ENCODE assay signal across 10 cellular contexts in genomic region chr10:7045891-7046599, GRCh38.
DNase-seq lines count a peak whose midpoint lies in the region; ATAC-seq and FAIRE-seq lines count a peak whose summit lies in the region.
"Had no signal": no experiment of that assay in that cellular context is flagged by ENCODE, and none has a peak within 500 bp of the region (broad histone marks: within the 10 kb centered on the region; RNA-seq: fewer than 3 reads in every experiment).

No MANE protein-coding gene starts in this region.

- H3K27ac Mint-ChIP-seq in activated T-cell treated with anti-CD3 and anti-CD28 coated beads, Interleukin-2, amount 50 U/mL, for 72 hours, result no peak overlapping the region
- no peak overlapping the region for H3K27ac Mint-ChIP-seq in stimulated activated naive CD8-positive, alpha-beta T cell treated with anti-CD3 and anti-CD28 coated beads, Interleukin-15, amount 100 ng/mL, for 72 hours
- H3K27ac Mint-ChIP-seq in activated CD4-positive, alpha-beta T cell treated with anti-CD3 and anti-CD28 coated beads for 36 hours, result no peak overlapping the region

- no peak for FAIRE-seq in RCC 7860 (lab: Jason Lieb, UNC)

- H3K4me3 Mint-ChIP-seq in activated T-cell treated with anti-CD3 and anti-CD28 coated beads, Interleukin-2, amount 50 U/mL, for 72 hours, result no peak overlapping the region
- no peak overlapping the region for H3K4me3 Mint-ChIP-seq in stimulated activated naive CD8-positive, alpha-beta T cell treated with anti-CD3 and anti-CD28 coated beads, Interleukin-15, amount 100 ng/mL, for 72 hours
- H3K4me3 Mint-ChIP-seq in activated CD4-positive, alpha-beta T cell treated with anti-CD3 and anti-CD28 coated beads for 36 hours, result no peak overlapping the region

- no peak for DNase-seq in activated T-cell treated with anti-CD3 and anti-CD28 coated beads, Interleukin-2, amount 50 U/mL, for 72 hours
- no peak for DNase-seq in activated T-cell treated with anti-CD3 and anti-CD28 coated beads, Interleukin-2, amount 50 U/mL, for 48 hours
- DNase-seq in SIG-M5 (lab: John Stamatoyannopoulos, UW) (peak; percentile 99), DMS153 treated with DMSO at 0.1 percent for 48 hours (lab: John Stamatoyannopoulos, UW; ENCODE audit: unreplicated experiment) (no peak), RCC 7860 (ENCODE audit: low spot score) (no peak)
- no peak for DNase-seq in stimulated activated naive CD8-positive, alpha-beta T cell treated with anti-CD3 and anti-CD28 coated beads, Interleukin-15, amount 100 ng/mL, for 72 hours
- DNase-seq in activated CD4-positive, alpha-beta T cell treated with anti-CD3 and anti-CD28 coated beads for 36 hours, result no peak
- DNase-seq: heart right ventricle, SJCRH30 had no signal

- intact Hi-C loops in activated CD4-positive, alpha-beta T cell treated with anti-CD3 and anti-CD28 coated beads for 36 hours (cut with DNase I, micrococcal nuclease), result no loop called here

- H3K27me3 Mint-ChIP-seq in activated T-cell treated with anti-CD3 and anti-CD28 coated beads, Interleukin-2, amount 50 U/mL, for 72 hours (ENCODE audit: low read depth), result peaks cover 4% of the 10 kb centered on the region
- no peaks in the 10 kb centered on the region for H3K27me3 Mint-ChIP-seq in stimulated activated naive CD8-positive, alpha-beta T cell treated with anti-CD3 and anti-CD28 coated beads, Interleukin-15, amount 100 ng/mL, for 72 hours
- no peaks in the 10 kb centered on the region for H3K27me3 Mint-ChIP-seq in activated CD4-positive, alpha-beta T cell treated with anti-CD3 and anti-CD28 coated beads for 36 hours

- POLR2A ChIA-PET in activated CD4-positive, alpha-beta T cell treated with anti-CD3 and anti-CD28 coated beads for 36 hours (lab: Charles Lee), result no interaction called here

- H3K4me1 Mint-ChIP-seq in activated T-cell treated with anti-CD3 and anti-CD28 coated beads, Interleukin-2, amount 50 U/mL, for 72 hours (ENCODE audit: low read depth), result peaks cover 10% of the 10 kb centered on the region
- H3K4me1 Mint-ChIP-seq in stimulated activated naive CD8-positive, alpha-beta T cell treated with anti-CD3 and anti-CD28 coated beads, Interleukin-15, amount 100 ng/mL, for 72 hours, result peaks cover 18% of the 10 kb centered on the region
- peaks cover 20% of the 10 kb centered on the region for H3K4me1 Mint-ChIP-seq in activated CD4-positive, alpha-beta T cell treated with anti-CD3 and anti-CD28 coated beads for 36 hours

- no peaks in the 10 kb centered on the region for H3K36me3 Mint-ChIP-seq in activated T-cell treated with anti-CD3 and anti-CD28 coated beads, Interleukin-2, amount 50 U/mL, for 72 hours (ENCODE audit: insufficient read depth in 2 of 2)
- no peaks in the 10 kb centered on the region for H3K36me3 Mint-ChIP-seq in activated CD4-positive, alpha-beta T cell treated with anti-CD3 and anti-CD28 coated beads for 36 hours (ENCODE audit: low read depth)

- CTCF ChIA-PET in activated CD4-positive, alpha-beta T cell treated with anti-CD3 and anti-CD28 coated beads for 36 hours (lab: Charles Lee), result no interaction called here

- peaks cover 6 to 7% of the 10 kb centered on the region in 2 donors for H3K9me3 Mint-ChIP-seq in activated T-cell treated with anti-CD3 and anti-CD28 coated beads, Interleukin-2, amount 50 U/mL, for 72 hours
- peaks cover 18 to 22% of the 10 kb centered on the region in 2 donors for H3K9me3 Mint-ChIP-seq in stimulated activated naive CD8-positive, alpha-beta T cell treated with anti-CD3 and anti-CD28 coated beads, Interleukin-15, amount 100 ng/mL, for 72 hours
- peaks cover 11% of the 10 kb centered on the region for H3K9me3 Mint-ChIP-seq in activated CD4-positive, alpha-beta T cell treated with anti-CD3 and anti-CD28 coated beads for 36 hours (ENCODE audit: low read depth)

- peak; percentile 24 to 50 for ATAC-seq in activated T-cell treated with anti-CD3 and anti-CD28 coated beads, Interleukin-2, amount 50 U/mL, for 72 hours (replicated peaks in 1 of 2)
- peak; percentile 87 for ATAC-seq in HG03025 (IDR thresholded peaks at IDR 0.05; ENCODE audit: low FRiP score, unreplicated experiment)
- ATAC-seq in stimulated activated naive CD8-positive, alpha-beta T cell treated with anti-CD3 and anti-CD28 coated beads, Interleukin-15, amount 100 ng/mL, for 72 hours, result peak; percentile 66
- ATAC-seq in activated CD4-positive, alpha-beta T cell treated with anti-CD3 and anti-CD28 coated beads for 36 hours, result no peak
